17 cellular contexts compared by ENCODE assay signal in genomic region chr11:120832609-120833221, GRCh38.
DNase-seq lines count a peak whose midpoint lies in the region; TF ChIP-seq lines count a peak whose summit lies in the region.
"Had no signal": no experiment of that assay in that cellular context is flagged by ENCODE, and none has a peak within 500 bp of the region (broad histone marks: within the 10 kb centered on the region; RNA-seq: fewer than 3 reads in every experiment).

No MANE protein-coding gene starts in this region.

- H2AFZ ChIP-seq in OCI-LY3 (ENCODE audit: low read depth, low read length) (0 out of 2 replicates have a peak overlapping the region, but pooled peaks have one; percentile 28), hepatocyte (no peak overlapping the region)

- no peak overlapping the region for H3K4me3 ChIP-seq in H7 (ENCODE audit: insufficient read depth, low read depth, low read length)
- H3K4me3 ChIP-seq in OCI-LY3 (ENCODE audit: low read length) = peak overlapping the region; percentile 28
- no peak overlapping the region for H3K4me3 ChIP-seq in hepatocyte
- H3K4me3 ChIP-seq: Peyer's patch had no signal

- H3K4me2 ChIP-seq in OCI-LY3 (ENCODE audit: low read length) (peak overlapping the region; percentile 62), hepatocyte (peak overlapping the region; percentile 53)
- H3K4me2 ChIP-seq: KMS-11 had no signal

- H3K9me2 ChIP-seq in hepatocyte (replicated peaks; ENCODE audit: insufficient read depth) = no peaks in the 10 kb centered on the region

- DNase-seq in H7 = peak; percentile 64
- DNase-seq in hepatocyte (ENCODE audit: low spot score) = peak; percentile 30
- peak; percentile 63 for DNase-seq in putamen (ENCODE audit: low spot score)
- DNase-seq in activated CD4-positive, alpha-beta memory T cell treated with anti-CD3 and anti-CD28 coated beads for 36 hours = no peak
- DNase-seq in DMS153 treated with DMSO at 0.1 percent for 48 hours (lab: John Stamatoyannopoulos, UW; ENCODE audit: unreplicated experiment) = no peak
- DNase-seq in NCI-H128 (lab: John Stamatoyannopoulos, UW; ENCODE audit: unreplicated experiment) = no peak
- DNase-seq: activated CD4-positive, alpha-beta T cell treated with anti-CD3 and anti-CD28 coated beads, Interleukin-2, amount 10 ng/mL, durations not matched to agents 7 days and 5 days; activated T-cell treated with anti-CD3 and anti-CD28 coated beads, Interleukin-2, amount 50 U/mL, for 72 hours; GF-D8; GOT3; kidney glomerular epithelial cell; Peyer's patch; T-helper 17 cell had no signal

- H3K4me1 ChIP-seq in OCI-LY3 (ENCODE audit: low read length) (peaks cover 35% of the 10 kb centered on the region), hepatocyte (ENCODE audit: insufficient read depth) (peaks cover 10% of the 10 kb centered on the region)
- H3K4me1 ChIP-seq: Peyer's patch had no signal

- no peak overlapping the region for H3K27ac ChIP-seq in OCI-LY3 (ENCODE audit: low read length)
- H3K27ac ChIP-seq in hepatocyte = no peak overlapping the region
- H3K27ac ChIP-seq: KMS-11, Peyer's patch had no signal

- whole genome bisulfite sequencing in hepatocyte (ENCODE audit: low lambda C conversion rate, missing lambda C conversion rate) = 47% methylated on average over 15 of the region's 16 CpGs

- no peak for TF ChIP-seq CTCF in OCI-LY3 (IDR thresholded peaks at IDR 0.05; ENCODE audit: low read depth, low read length)
- TF ChIP-seq CTCF in hepatocyte (IDR thresholded peaks at IDR 0.05; ENCODE audit: poor library complexity) = no peak

- H3K9ac ChIP-seq in OCI-LY3 (ENCODE audit: low read length) = no peak overlapping the region
- H3K9ac ChIP-seq: KMS-11 had no signal

- H3K9me3 Mint-ChIP-seq in activated CD4-positive, alpha-beta memory T cell treated with anti-CD3 and anti-CD28 coated beads for 36 hours = no peaks in the 10 kb centered on the region
- H3K9me3 Mint-ChIP-seq: activated CD4-positive, alpha-beta T cell treated with anti-CD3 and anti-CD28 coated beads, Interleukin-2, amount 10 ng/mL, durations not matched to agents 7 days and 5 days; activated T-cell treated with anti-CD3 and anti-CD28 coated beads, Interleukin-2, amount 50 U/mL, for 72 hours; CD14-positive monocyte; stimulated activated naive CD8-positive, alpha-beta T cell treated with anti-CD3 and anti-CD28 coated beads, Interleukin-15, Interleukin-2, amounts not matched to agents 100 ng/mL and 50 ng/mL, for 24 hours had no signal

- CTCF ChIA-PET in activated CD4-positive, alpha-beta memory T cell treated with anti-CD3 and anti-CD28 coated beads for 36 hours (lab: Charles Lee) = interaction anchor here (0.5 to 1.1 kb wide), 3 partner anchors 17 to 97 kb away, joined by 3 read pairs; no protein-coding TSS in a partner anchor

- H3K36me3 ChIP-seq in H7 (replicated peaks; ENCODE audit: control insufficient read depth, insufficient read depth, low read length) (no peaks in the 10 kb centered on the region), OCI-LY3 (replicated peaks; ENCODE audit: low read depth, low read length) (no peaks in the 10 kb centered on the region), hepatocyte (replicated peaks; ENCODE audit: insufficient read depth, low read depth) (no peaks in the 10 kb centered on the region)
- H3K36me3 ChIP-seq: Peyer's patch had no signal

- no peaks in the 10 kb centered on the region for H3K27me3 ChIP-seq in H7 (ENCODE audit: control insufficient read depth, insufficient read depth, low read length)
- H3K27me3 ChIP-seq in OCI-LY3 (ENCODE audit: low read depth, low read length) = peaks cover 27% of the 10 kb centered on the region
- no peaks in the 10 kb centered on the region for H3K27me3 ChIP-seq in hepatocyte
- H3K27me3 ChIP-seq: Peyer's patch had no signal

- POLR2A ChIA-PET in activated CD4-positive, alpha-beta memory T cell treated with anti-CD3 and anti-CD28 coated beads for 36 hours (lab: Charles Lee) = interaction anchor here (0.7 kb wide), 1 partner anchor 130 kb away, joined by 3 read pairs; no protein-coding TSS in a partner anchor

- H3K4me3 Mint-ChIP-seq in activated CD4-positive, alpha-beta memory T cell treated with anti-CD3 and anti-CD28 coated beads for 36 hours = no peak overlapping the region
- H3K4me3 Mint-ChIP-seq: activated CD4-positive, alpha-beta T cell treated with anti-CD3 and anti-CD28 coated beads, Interleukin-2, amount 10 ng/mL, durations not matched to agents 7 days and 5 days; activated T-cell treated with anti-CD3 and anti-CD28 coated beads, Interleukin-2, amount 50 U/mL, for 72 hours; CD14-positive monocyte; stimulated activated naive CD8-positive, alpha-beta T cell treated with anti-CD3 and anti-CD28 coated beads, Interleukin-15, Interleukin-2, amounts not matched to agents 100 ng/mL and 50 ng/mL, for 24 hours; T-helper 17 cell had no signal

- intact Hi-C loops in activated CD4-positive, alpha-beta memory T cell treated with anti-CD3 and anti-CD28 coated beads for 36 hours (cut with micrococcal nuclease) = no loop called here

- peaks cover 13% of the 10 kb centered on the region for H3K4me1 Mint-ChIP-seq in activated CD4-positive, alpha-beta memory T cell treated with anti-CD3 and anti-CD28 coated beads for 36 hours (ENCODE audit: low read depth)
- H3K4me1 Mint-ChIP-seq: activated CD4-positive, alpha-beta T cell treated with anti-CD3 and anti-CD28 coated beads, Interleukin-2, amount 10 ng/mL, durations not matched to agents 7 days and 5 days; CD14-positive monocyte had no signal

- H4K20me1 ChIP-seq in OCI-LY3 (ENCODE audit: insufficient read depth, low read length) (no peaks in the 10 kb centered on the region), hepatocyte (ENCODE audit: insufficient read depth, poor library complexity, severe bottlenecking) (no peaks in the 10 kb centered on the region)

- H3K27me3 Mint-ChIP-seq in activated CD4-positive, alpha-beta memory T cell treated with anti-CD3 and anti-CD28 coated beads for 36 hours = peaks cover 26% of the 10 kb centered on the region
- H3K27me3 Mint-ChIP-seq: activated CD4-positive, alpha-beta T cell treated with anti-CD3 and anti-CD28 coated beads, Interleukin-2, amount 10 ng/mL, durations not matched to agents 7 days and 5 days had no signal

- H3K27ac Mint-ChIP-seq in activated CD4-positive, alpha-beta memory T cell treated with anti-CD3 and anti-CD28 coated beads for 36 hours = no peak overlapping the region
- H3K27ac Mint-ChIP-seq: activated CD4-positive, alpha-beta T cell treated with anti-CD3 and anti-CD28 coated beads, Interleukin-2, amount 10 ng/mL, durations not matched to agents 7 days and 5 days; activated T-cell treated with anti-CD3 and anti-CD28 coated beads, Interleukin-2, amount 50 U/mL, for 72 hours; stimulated activated naive CD8-positive, alpha-beta T cell treated with anti-CD3 and anti-CD28 coated beads, Interleukin-15, Interleukin-2, amounts not matched to agents 100 ng/mL and 50 ng/mL, for 24 hours; T-helper 17 cell had no signal

- H3K9me3 ChIP-seq in OCI-LY3 (ENCODE audit: insufficient read depth, low read length) = no peaks in the 10 kb centered on the region
- H3K9me3 ChIP-seq in hepatocyte (ENCODE audit: low read depth) = no peaks in the 10 kb centered on the region
- H3K9me3 ChIP-seq: Peyer's patch had no signal

- H3K79me2 ChIP-seq in OCI-LY3 (ENCODE audit: low read length) = no peaks in the 10 kb centered on the region
- H3K79me2 ChIP-seq in hepatocyte = no peaks in the 10 kb centered on the region

- H3K36me3 Mint-ChIP-seq in activated CD4-positive, alpha-beta memory T cell treated with anti-CD3 and anti-CD28 coated beads for 36 hours = no peaks in the 10 kb centered on the region
- H3K36me3 Mint-ChIP-seq: CD14-positive monocyte had no signal

Comparison
In these comparisons a context has a peak if more than half of its experiments do, and no peak if none do; other contexts are left out.
1. DNase-seq: peak in H7 (single experiment), hepatocyte (single experiment) and putamen (single experiment); none in activated CD4-positive, alpha-beta memory T cell treated with anti-CD3 and anti-CD28 coated beads for 36 hours (single experiment), DMS153 treated with DMSO at 0.1 percent for 48 hours (single experiment) and NCI-H128 (single experiment).